ENCODE assay signal across 14 cellular contexts in the genomic region with DNA sequence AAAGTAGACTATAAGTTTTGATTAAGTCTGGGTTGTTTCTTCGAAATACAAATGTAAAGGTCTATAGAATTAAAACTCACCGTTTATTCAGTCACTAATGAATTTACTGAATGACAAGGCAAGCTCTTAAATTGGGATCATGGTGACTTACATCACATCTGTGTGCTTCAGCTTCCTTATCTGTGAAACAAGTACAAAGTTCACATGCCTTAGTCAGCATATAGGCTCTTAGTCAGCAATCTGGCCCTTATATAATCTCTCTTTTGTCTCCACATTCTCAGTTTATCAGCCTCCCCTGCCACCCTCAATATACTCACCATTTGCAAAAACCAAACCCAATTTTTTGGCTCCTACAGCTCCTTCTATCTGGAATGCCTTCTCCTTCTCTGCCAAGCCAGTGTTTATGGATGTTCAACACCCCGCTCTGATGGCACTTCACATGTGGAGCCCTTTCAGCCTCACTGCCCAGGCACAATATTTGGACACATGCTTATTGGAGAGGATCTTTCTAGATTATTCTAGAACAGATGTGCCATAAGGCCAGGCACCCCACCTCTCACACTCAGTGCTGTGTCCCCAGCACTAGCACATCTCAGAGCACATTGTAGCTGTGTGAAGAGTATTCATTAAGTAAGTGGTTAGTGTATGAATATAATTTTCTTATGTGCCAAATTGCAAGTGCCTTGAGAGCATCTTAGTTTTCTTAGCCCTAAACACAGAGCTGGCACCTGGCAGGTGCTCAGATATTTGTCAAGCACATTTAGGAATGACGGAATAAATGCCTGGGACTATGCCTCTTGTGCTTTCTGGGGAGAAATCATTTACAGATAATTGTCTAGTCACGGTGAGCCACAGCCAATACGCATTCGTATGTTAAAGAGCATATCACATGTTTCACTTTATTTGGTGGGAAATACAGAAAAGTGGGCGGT. TPM values are rescaled to one million over a fixed set of nuclear protein-coding genes. Genes with fewer than 3 reads are reported as not detected.
A peak's percentile ranks its signal among the peaks of the same experiment; 100 is the strongest.
DNase-seq lines count a peak whose midpoint lies in the region; ATAC-seq, FAIRE-seq and TF ChIP-seq lines count a peak whose summit lies in the region.
"Had no signal": no experiment of that assay in that cellular context is flagged by ENCODE, and none has a peak within 500 bp of the region (broad histone marks: within the 10 kb centered on the region; RNA-seq: fewer than 3 reads in every experiment).

No MANE protein-coding gene starts in this region.

- H3K4me3 ChIP-seq in astrocyte (ENCODE audit: insufficient read depth, low read depth, low read length) (no peak overlapping the region), hepatocyte (no peak overlapping the region)

- H3K4me1 ChIP-seq in astrocyte (ENCODE audit: insufficient read depth, low read length), result peaks cover 51% of the 10 kb centered on the region
- H3K4me1 ChIP-seq in hepatocyte (ENCODE audit: insufficient read depth), result peaks cover 42% of the 10 kb centered on the region

- no peaks in the 10 kb centered on the region for H3K9me3 Mint-ChIP-seq in astrocyte (ENCODE audit: unreplicated experiment)

- peak overlapping the region; percentile 1 for H3K27ac ChIP-seq in astrocyte (ENCODE audit: low read depth, low read length)
- no peak overlapping the region for H3K27ac ChIP-seq in hepatocyte
- H3K27ac ChIP-seq: VCaP had no signal

- WGBS in hepatocyte (ENCODE audit: low lambda C conversion rate, missing lambda C conversion rate), result 80% methylated on average over 8 of the region's 8 CpGs

- H3K4me2 ChIP-seq in astrocyte (ENCODE audit: low read length), result peak overlapping the region; percentile 26
- H3K4me2 ChIP-seq in hepatocyte, result peak overlapping the region; percentile 12

- no peak for TF ChIP-seq CTCF in astrocyte (IDR thresholded peaks at IDR 0.05; ENCODE audit: insufficient read depth, low read depth, low read length)
- TF ChIP-seq CTCF in hepatocyte (IDR thresholded peaks at IDR 0.05; ENCODE audit: poor library complexity), result no peak

- H3K4me1 Mint-ChIP-seq in astrocyte (ENCODE audit: low read depth, unreplicated experiment), result peaks cover 32% of the 10 kb centered on the region

- peaks cover 1% of the 10 kb centered on the region for H3K27me3 Mint-ChIP-seq in astrocyte (ENCODE audit: low read depth, unreplicated experiment)

- DNase-seq in Caki2 (ENCODE audit: low read depth) (peak; percentile 64), HuH-7 (ENCODE audit: low spot score) (peak; percentile 36), astrocyte (ENCODE audit: low read depth) (peak; percentile 72), hepatocyte (ENCODE audit: low spot score) (peak; percentile 73), cerebellar cortex (ENCODE audit: low spot score) (no peak), NCI-H146 treated with DMSO at 0.1 percent for 48 hours (lab: John Stamatoyannopoulos, UW; ENCODE audit: unreplicated experiment) (no peak)
- no peak for DNase-seq in stimulated activated CD4-positive, alpha-beta T cell treated with anti-CD3 and anti-CD28 coated beads, Interleukin-2, amount 100 ng/mL, for 24 hours
- DNase-seq: activated T-cell treated with anti-CD3 and anti-CD28 coated beads, Interleukin-2, amount 50 U/mL, for 1 hour; amygdala; C1 segment of cervical spinal cord; GOT3 had no signal

- H3K9me3 ChIP-seq in astrocyte (ENCODE audit: insufficient read depth, low read depth, low read length), result no peaks in the 10 kb centered on the region
- H3K9me3 ChIP-seq in hepatocyte (ENCODE audit: low read depth), result no peaks in the 10 kb centered on the region

- no peaks in the 10 kb centered on the region for H4K20me1 ChIP-seq in astrocyte (ENCODE audit: insufficient read depth, low read length)
- H4K20me1 ChIP-seq in hepatocyte (ENCODE audit: insufficient read depth, poor library complexity, severe bottlenecking), result no peaks in the 10 kb centered on the region

- H3K27ac Mint-ChIP-seq in astrocyte (ENCODE audit: unreplicated experiment), result no peak overlapping the region

- H2AFZ ChIP-seq in astrocyte (ENCODE audit: low read depth, low read length) (no peak overlapping the region), hepatocyte (no peak overlapping the region)

- no peaks in the 10 kb centered on the region for H3K36me3 Mint-ChIP-seq in astrocyte (ENCODE audit: low read depth, unreplicated experiment)

- no peak overlapping the region for H3K4me3 Mint-ChIP-seq in astrocyte (ENCODE audit: unreplicated experiment)

- ATAC-seq in GM21367 (IDR thresholded peaks at IDR 0.05; ENCODE audit: unreplicated experiment), result no peak

- no peaks in the 10 kb centered on the region for H3K9me2 ChIP-seq in hepatocyte (replicated peaks; ENCODE audit: insufficient read depth)

- in situ Hi-C loops in Caki2 (cut with HindIII; ENCODE audit: low pct_unique_long_range_greater_than_20kb, low sequenced_read_pairs), result no loop called here

- H3K36me3 ChIP-seq in astrocyte (ENCODE audit: insufficient read depth, low read length), result no peaks in the 10 kb centered on the region
- H3K36me3 ChIP-seq in hepatocyte (replicated peaks; ENCODE audit: insufficient read depth, low read depth), result no peaks in the 10 kb centered on the region

- FAIRE-seq in astrocyte (lab: Jason Lieb, UNC), result no peak
- FAIRE-seq: keratinocyte had no signal

- H3K27me3 ChIP-seq in astrocyte (ENCODE audit: insufficient read depth, low read length) (no peaks in the 10 kb centered on the region), hepatocyte (no peaks in the 10 kb centered on the region)

- H3K9ac ChIP-seq in astrocyte (ENCODE audit: low read length), result no peak overlapping the region

- H3K79me2 ChIP-seq in astrocyte (ENCODE audit: insufficient read depth, low read length), result no peaks in the 10 kb centered on the region
- no peaks in the 10 kb centered on the region for H3K79me2 ChIP-seq in hepatocyte

RNA-seq across cellular contexts. Expression of gene LAMB1, which starts 9.8 kb away (rescaled TPM):
- total RNA-seq in Caki2 (2014; rRNA removed; shearing (Covaris generic); ENCODE audit: low replicate concordance), result 121 and 127 TPM in 2 replicates
- total RNA-seq in astrocyte (403 and 411 TPM in 2 replicates), hepatocyte (323 and 355 TPM in 2 replicates)
- 284 and 329 TPM in 2 replicates for polyA plus RNA-seq in hepatocyte

Comparison
In these comparisons a context has a peak if more than half of its experiments do, and no peak if none do; other contexts are left out.
1. DNase-seq: peak in Caki2 (single experiment), HuH-7 (single experiment), astrocyte (single experiment) and hepatocyte (single experiment); none in cerebellar cortex (single experiment), stimulated activated CD4-positive, alpha-beta T cell treated with anti-CD3 and anti-CD28 coated beads, Interleukin-2, amount 100 ng/mL, for 24 hours (0 of 2) and NCI-H146 treated with DMSO at 0.1 percent for 48 hours (single experiment).